ENCODE assay signal across 1 cellular context in the genomic region with DNA sequence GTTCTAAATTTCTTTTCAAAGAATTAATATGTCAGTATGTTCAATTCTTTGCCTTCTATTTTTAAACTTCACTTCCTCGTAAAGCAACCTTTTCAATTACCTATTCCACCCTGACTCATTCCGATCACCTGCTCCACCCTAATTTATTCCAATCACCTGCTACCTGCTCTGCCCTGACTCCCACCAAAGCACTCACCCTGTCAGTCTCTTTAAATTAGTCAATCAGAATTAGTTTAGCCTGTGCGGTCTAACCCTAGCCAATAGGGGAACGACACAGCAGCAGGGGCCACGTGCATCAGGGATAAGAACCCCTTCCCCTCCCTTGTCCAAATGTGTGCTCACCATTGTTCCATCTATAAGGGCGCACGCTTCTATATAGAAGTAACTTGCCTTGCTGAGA.
TF ChIP-seq lines count a peak whose summit lies in the region.

No MANE protein-coding gene starts in this region.

TF ChIP-seq in K562, 482 proteins besides CTCF, POLR2A, EP300 and RAD21:
- TF ChIP-seq PKNOX1 (IDR thresholded peaks at IDR 0.05), result peak; percentile 41; the same call in 1 of the 2 replicates
TF ChIP-seq in K562: peak in this region for 1; not testable (repeated sequence) for 481.
